Comparison of ENCODE assay signal across 36 cellular contexts in the genomic region with DNA sequence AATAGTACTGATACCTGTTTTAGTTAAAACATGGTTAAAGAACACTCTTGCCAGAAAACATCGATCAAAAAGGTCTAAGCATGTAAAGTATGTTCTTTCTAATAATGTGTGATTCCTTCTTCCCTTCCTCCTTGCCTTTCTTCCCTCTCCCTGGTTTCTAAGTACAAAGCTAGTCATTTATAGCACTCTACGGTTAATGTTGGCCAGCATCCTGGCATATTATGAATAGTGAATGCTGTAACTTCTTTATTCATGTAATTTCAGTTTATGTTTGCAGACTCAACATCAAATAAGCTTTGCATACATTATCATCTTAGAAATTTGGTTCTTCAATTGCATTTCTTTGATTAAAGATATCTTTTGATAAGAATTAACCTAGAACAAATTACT. TPM values are rescaled to one million over a fixed set of nuclear protein-coding genes. Genes with fewer than 3 reads are reported as not detected.
DNase-seq lines count a peak whose midpoint lies in the region; ATAC-seq, FAIRE-seq and TF ChIP-seq lines count a peak whose summit lies in the region.
"Had no signal": no experiment of that assay in that cellular context is flagged by ENCODE, and none has a peak within 500 bp of the region (broad histone marks: within the 10 kb centered on the region; RNA-seq: fewer than 3 reads in every experiment).

No MANE protein-coding gene starts in this region.

- H3K79me2 ChIP-seq in GM23248 (ENCODE audit: insufficient read depth) (no peaks in the 10 kb centered on the region), keratinocyte (ENCODE audit: control insufficient read depth, insufficient read depth, low read length) (no peaks in the 10 kb centered on the region)

- in situ Hi-C loops in GM23248 (cut with MboI), result no loop called here

- dilution Hi-C loops in keratinocyte (cut with MboI; ENCODE audit: extremely low pct_ligation_motif_present, low sequenced_read_pairs), result no loop called here

- H3K4me1 ChIP-seq in GM23248 (ENCODE audit: insufficient read depth) (peaks cover 8% of the 10 kb centered on the region), keratinocyte (ENCODE audit: control insufficient read depth, extremely low read depth, insufficient read depth, low read length) (no peaks in the 10 kb centered on the region)
- H3K4me1 ChIP-seq: breast epithelium, colonic mucosa, esophagus squamous epithelium, left ventricle myocardium inferior, sigmoid colon, vagina had no signal

- ATAC-seq in sciatic nerve, result peak; percentile 46
- no peak for ATAC-seq in HG03196 (IDR thresholded peaks at IDR 0.05; ENCODE audit: unreplicated experiment)
- ATAC-seq: gastroesophageal sphincter, mucosa of descending colon, Panc1 had no signal

- H2AFZ ChIP-seq in GM23248, result peak overlapping the region; percentile 33; the same call in 1 of the 2 replicates
- peak overlapping the region; percentile 17 for H2AFZ ChIP-seq in keratinocyte (ENCODE audit: control insufficient read depth, low read length)

- no peaks in the 10 kb centered on the region for H4K20me1 ChIP-seq in GM23248 (ENCODE audit: insufficient read depth)
- no peaks in the 10 kb centered on the region for H4K20me1 ChIP-seq in keratinocyte (ENCODE audit: control insufficient read depth, extremely low read depth, insufficient read depth, low read length)

- H3K9me2 ChIP-seq in GM23248 (ENCODE audit: insufficient read depth), result no peaks in the 10 kb centered on the region

- H3K4me3 ChIP-seq in GM23248 (no peak overlapping the region), keratinocyte (ENCODE audit: control insufficient read depth in 2 of 3, extremely low read depth in 1 of 3, insufficient read depth in 2 of 3, low read depth in 1 of 3, low read length in 3 of 3) (no peak overlapping the region)
- H3K4me3 ChIP-seq: breast epithelium, colonic mucosa, esophagus squamous epithelium, gastroesophageal sphincter, left ventricle myocardium inferior, mucosa of descending colon, sigmoid colon, vagina had no signal

- H3K9ac ChIP-seq in GM23248 (no peak overlapping the region), keratinocyte (ENCODE audit: control insufficient read depth, extremely low read depth, insufficient read depth, low read length) (no peak overlapping the region)

- no peaks in the 10 kb centered on the region for H3K36me3 ChIP-seq in GM23248 (ENCODE audit: low read depth)
- H3K36me3 ChIP-seq in keratinocyte (ENCODE audit: control insufficient read depth in 2 of 2, extremely low read depth in 1 of 2, insufficient read depth in 2 of 2, low read length in 2 of 2), result no peaks in the 10 kb centered on the region
- H3K36me3 ChIP-seq: breast epithelium, colonic mucosa, esophagus squamous epithelium, gastroesophageal sphincter, left ventricle myocardium inferior, sigmoid colon, vagina, WERI-Rb-1 had no signal

- H3K9me3 ChIP-seq in GM23248 (ENCODE audit: low read depth) (no peaks in the 10 kb centered on the region), keratinocyte (ENCODE audit: control insufficient read depth, low read depth, low read length) (no peaks in the 10 kb centered on the region)
- H3K9me3 ChIP-seq: breast epithelium, colonic mucosa, esophagus squamous epithelium, gastroesophageal sphincter, left ventricle myocardium inferior, mucosa of descending colon, sigmoid colon, vagina had no signal

- no peak for FAIRE-seq in keratinocyte (lab: Jason Lieb, UNC)

- H3K4me2 ChIP-seq in GM23248 (ENCODE audit: unreplicated experiment) (no peak overlapping the region), keratinocyte (ENCODE audit: control insufficient read depth, extremely low read depth, insufficient read depth, low read depth, low read length) (peak overlapping the region; percentile 12)

- DNase-seq in GM23248 (no peak), caudate nucleus (lab: John Stamatoyannopoulos, UW) (no peak), keratinocyte (ENCODE audit: low read depth, low spot score) (no peak), sciatic nerve (ENCODE audit: low spot score) (no peak), KG1 (lab: John Stamatoyannopoulos, UW) (no peak), HCEC 1CT (no peak)
- DNase-seq in stimulated activated CD4-positive, alpha-beta T cell treated with anti-CD3 and anti-CD28 coated beads, Interleukin-2, amount 100 ng/mL, for 48 hours, result no peak
- DNase-seq: activated CD4-positive, alpha-beta T cell treated with anti-CD3 and anti-CD28 coated beads, Interleukin-2, amount 50 U/mL, for 4 hours; activated naive CD4-positive, alpha-beta T cell treated with anti-CD3 and anti-CD28 coated beads, Interleukin-2, amount 10 ng/mL, durations not matched to agents 7 days and 5 days; CD4-positive, CD25-positive, alpha-beta regulatory T cell; colonic mucosa; endodermal cell; esophagus squamous epithelium; immature natural killer cell; left ventricle myocardium inferior; mucosa of descending colon; NCI-H1048; NCI-H1694 treated with DMSO at 0.1 percent for 48 hours; NCI-H510A treated with DMSO at 0.1 percent for 48 hours; SIG-M5; sigmoid colon; stimulated activated naive CD4-positive, alpha-beta T cell; SW 1271; T1000; WERI-Rb-1 had no signal

- no peaks in the 10 kb centered on the region for H3K27me3 ChIP-seq in GM23248 (replicated peaks; ENCODE audit: insufficient read depth)
- no peaks in the 10 kb centered on the region for H3K27me3 ChIP-seq in keratinocyte (ENCODE audit: control insufficient read depth, extremely low read depth, insufficient read depth, low read length)
- H3K27me3 ChIP-seq: breast epithelium, colonic mucosa, esophagus squamous epithelium, gastroesophageal sphincter, sigmoid colon, vagina had no signal

- H3K27ac ChIP-seq in GM23248, result no peak overlapping the region
- peak overlapping the region; percentile 53 for H3K27ac ChIP-seq in caudate nucleus (ENCODE audit: low read depth, low read length)
- no peak overlapping the region for H3K27ac ChIP-seq in keratinocyte (ENCODE audit: control insufficient read depth, insufficient read depth, low read length)
- H3K27ac ChIP-seq: breast epithelium, colonic mucosa, esophagus squamous epithelium, gastroesophageal sphincter, left ventricle myocardium inferior, sigmoid colon, vagina, WERI-Rb-1 had no signal

- 94 to 95% methylated on average over 2 of the region's 2 CpGs for WGBS in GM23248 (ENCODE audit: low coverage in 1 of 2, low lambda C conversion rate in 2 of 2, missing lambda C conversion rate in 2 of 2), 2 experiments

- no peak for TF ChIP-seq CTCF in keratinocyte (optimal IDR thresholded peaks at IDR 0.05 in 1 of 3, IDR thresholded peaks at IDR 0.05 in 1 of 3, conservative IDR thresholded peaks at IDR 0.05 in 1 of 3; ENCODE audit: extremely low read depth in 1 of 3, insufficient read depth in 2 of 3, low read length in 3 of 3)

- H3F3A ChIP-seq in GM23248 (ENCODE audit: insufficient read depth), result peaks cover 4% of the 10 kb centered on the region; the same call in 1 of the 2 replicates

- H3K9me1 ChIP-seq in keratinocyte (ENCODE audit: control insufficient read depth, extremely low read depth, insufficient read depth, low read length), result no peaks in the 10 kb centered on the region

- intact Hi-C loops in sciatic nerve (cut with DNase I), result no loop called here

RNA-seq across cellular contexts. Expression of gene P2RY12, which starts 27.1 kb away (rescaled TPM):
- total RNA-seq in GM23248 (2014; rRNA removed; shearing (Covaris generic)), result not detected in 2 replicates
- polyA plus RNA-seq in GM23248 (2016; fragmentation: Nextera tagmentation; extraction: Ambion mirVana) (not detected in 2 replicates), keratinocyte (not detected in 3 replicates)
- polyA plus RNA-seq in keratinocyte (2011; ENCODE audit: low read depth), result not detected
- polyA plus RNA-seq in keratinocyte (2011; cell fraction: cytosol; rRNA removed), result not detected in 2 replicates
- not detected in 2 replicates for polyA plus RNA-seq in keratinocyte (2011; cell fraction: nucleus; rRNA removed)
- polyA plus RNA-seq in keratinocyte (2012; ENCODE audit: low replicate concordance), result not detected in 2 replicates
- not detected in 3 replicates for polyA minus RNA-seq in keratinocyte
- polyA minus RNA-seq in keratinocyte (2011; cell fraction: cytosol; rRNA and poly(A)+ RNA removed), result not detected
- polyA minus RNA-seq in keratinocyte (2011; cell fraction: nucleus; rRNA and poly(A)+ RNA removed), result not detected in 2 replicates
- total RNA-seq in sciatic nerve, result 27.1 TPM
- total RNA-seq: activated T-helper 1 cell treated with anti-CD3 and anti-CD28 coated beads, Interleukin-12 subunit alpha, Interleukin-12 subunit beta, Interleukin-2, Interleukin-4 antibody, amounts not matched to agents 30 ng/mL and 10 ng/mL and 1 ng/mL, durations not matched to agents 14 hours and 24 hours and 36 hours; endodermal cell; H4; LHCN-M2; progenitor cell of endocrine pancreas had no signal
- polyA plus RNA-seq: CD4-positive, CD25-positive, alpha-beta regulatory T cell; neural cell had no signal

RNA-seq across cellular contexts. Expression of gene P2RY13, which starts 28.1 kb away (rescaled TPM):
- total RNA-seq in GM23248 (2014; rRNA removed; shearing (Covaris generic)), result not detected in 2 replicates
- polyA plus RNA-seq in GM23248 (2016; fragmentation: Nextera tagmentation; extraction: Ambion mirVana) (not detected in 2 replicates), keratinocyte (not detected in 3 replicates)
- polyA plus RNA-seq in keratinocyte (2011; ENCODE audit: low read depth), result not detected
- not detected in 2 replicates for polyA plus RNA-seq in keratinocyte (2011; cell fraction: cytosol; rRNA removed)
- not detected in 2 replicates for polyA plus RNA-seq in keratinocyte (2011; cell fraction: nucleus; rRNA removed)
- not detected in 2 replicates for polyA plus RNA-seq in keratinocyte (2012; ENCODE audit: low replicate concordance)
- not detected in 3 replicates for polyA minus RNA-seq in keratinocyte
- polyA minus RNA-seq in keratinocyte (2011; cell fraction: cytosol; rRNA and poly(A)+ RNA removed), result not detected
- not detected in 2 replicates for polyA minus RNA-seq in keratinocyte (2011; cell fraction: nucleus; rRNA and poly(A)+ RNA removed)
- total RNA-seq in sciatic nerve, result 3.7 TPM
- total RNA-seq: activated T-helper 1 cell treated with anti-CD3 and anti-CD28 coated beads, Interleukin-12 subunit alpha, Interleukin-12 subunit beta, Interleukin-2, Interleukin-4 antibody, amounts not matched to agents 30 ng/mL and 10 ng/mL and 1 ng/mL, durations not matched to agents 14 hours and 24 hours and 36 hours; CD4-positive, CD25-positive, alpha-beta regulatory T cell; endodermal cell; H4; LHCN-M2; progenitor cell of endocrine pancreas had no signal

RNA-seq across cellular contexts. Expression of gene GPR87, which starts 40.8 kb away (rescaled TPM):
- 0.22 TPM in 1 of 2 replicates, not detected in the other for total RNA-seq in GM23248 (2014; rRNA removed; shearing (Covaris generic))
- polyA plus RNA-seq in GM23248 (2016; fragmentation: Nextera tagmentation; extraction: Ambion mirVana), result not detected in 2 replicates
- 90.0 to 109 TPM (median 106 TPM) in 3 replicates for polyA plus RNA-seq in keratinocyte
- 28.6 TPM for polyA plus RNA-seq in keratinocyte (2011; ENCODE audit: low read depth)
- polyA plus RNA-seq in keratinocyte (2011; cell fraction: cytosol; rRNA removed), result 73.2 and 137 TPM in 2 replicates
- 90.2 and 112 TPM in 2 replicates for polyA plus RNA-seq in keratinocyte (2011; cell fraction: nucleus; rRNA removed)
- polyA plus RNA-seq in keratinocyte (2012; ENCODE audit: low replicate concordance), result 61.5 and 81.1 TPM in 2 replicates
- 21.8 to 63.5 TPM (median 53.6 TPM) in 3 replicates for polyA minus RNA-seq in keratinocyte
- 28.8 TPM for polyA minus RNA-seq in keratinocyte (2011; cell fraction: cytosol; rRNA and poly(A)+ RNA removed)
- polyA minus RNA-seq in keratinocyte (2011; cell fraction: nucleus; rRNA and poly(A)+ RNA removed), result 18.7 and 35.1 TPM in 2 replicates
- not detected for total RNA-seq in sciatic nerve
- total RNA-seq: CD4-positive, CD25-positive, alpha-beta regulatory T cell; colonic mucosa; endodermal cell; H4; left ventricle myocardium inferior; LHCN-M2; mucosa of descending colon; progenitor cell of endocrine pancreas; sigmoid colon; temporal lobe had no signal
- polyA plus RNA-seq: CD4-positive, CD25-positive, alpha-beta regulatory T cell; immature natural killer cell; neural cell had no signal

Comparison
In these comparisons a context has a peak if more than half of its experiments do, and no peak if none do; other contexts are left out.
1. RNA of gene P2RY12, which starts 27.1 kb away (total RNA-seq): 27.1 TPM in sciatic nerve (single experiment); not detected in GM23248; every median in the first group is over 10 times any median in the second.